1 cellular context compared by ENCODE assay signal in the genomic region with DNA sequence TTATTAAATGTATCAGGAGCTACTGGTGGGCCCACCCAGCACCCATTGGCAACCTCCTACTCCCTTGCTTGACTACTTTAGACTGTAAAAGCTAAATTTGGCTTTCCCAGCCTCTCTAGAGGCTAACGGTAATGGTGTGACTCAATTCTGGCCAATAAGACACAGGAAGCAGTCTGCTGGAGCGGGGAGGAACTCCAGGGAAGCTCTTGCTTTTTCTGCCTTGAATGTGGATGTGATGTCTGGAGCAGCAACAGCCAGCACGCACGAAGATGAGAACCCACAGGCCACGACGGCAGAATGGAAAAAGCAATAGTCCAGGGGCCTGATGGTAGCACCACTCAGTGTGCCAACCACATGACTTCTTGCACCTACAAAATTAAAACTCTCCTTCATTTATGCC.
TF ChIP-seq lines count a peak whose summit lies in the region.

No MANE protein-coding gene starts in this region.

TF ChIP-seq in K562, 482 proteins besides CTCF, POLR2A, EP300 and RAD21:
- TF ChIP-seq ZNF644 (tag; IDR thresholded peaks at IDR 0.05; ENCODE audit: low read depth) (no peak), NBN (IDR thresholded peaks at IDR 0.05; ENCODE audit: low read depth) (no peak), ZFP36 (IDR thresholded peaks at IDR 0.05; ENCODE audit: low read depth, low read length, partially characterized antibody) (no peak), NR4A1 (CRISPR knock-in tag; IDR thresholded peaks at IDR 0.05) (no peak), NR4A1 (tag; IDR thresholded peaks at IDR 0.05) (no peak), HDAC1 (IDR thresholded peaks at IDR 0.05) (no peak), NFXL1 (CRISPR knock-in tag; IDR thresholded peaks at IDR 0.05) (no peak), ZNF184 (CRISPR knock-in tag; IDR thresholded peaks at IDR 0.05) (no peak)
- TF ChIP-seq, protein P1, sequence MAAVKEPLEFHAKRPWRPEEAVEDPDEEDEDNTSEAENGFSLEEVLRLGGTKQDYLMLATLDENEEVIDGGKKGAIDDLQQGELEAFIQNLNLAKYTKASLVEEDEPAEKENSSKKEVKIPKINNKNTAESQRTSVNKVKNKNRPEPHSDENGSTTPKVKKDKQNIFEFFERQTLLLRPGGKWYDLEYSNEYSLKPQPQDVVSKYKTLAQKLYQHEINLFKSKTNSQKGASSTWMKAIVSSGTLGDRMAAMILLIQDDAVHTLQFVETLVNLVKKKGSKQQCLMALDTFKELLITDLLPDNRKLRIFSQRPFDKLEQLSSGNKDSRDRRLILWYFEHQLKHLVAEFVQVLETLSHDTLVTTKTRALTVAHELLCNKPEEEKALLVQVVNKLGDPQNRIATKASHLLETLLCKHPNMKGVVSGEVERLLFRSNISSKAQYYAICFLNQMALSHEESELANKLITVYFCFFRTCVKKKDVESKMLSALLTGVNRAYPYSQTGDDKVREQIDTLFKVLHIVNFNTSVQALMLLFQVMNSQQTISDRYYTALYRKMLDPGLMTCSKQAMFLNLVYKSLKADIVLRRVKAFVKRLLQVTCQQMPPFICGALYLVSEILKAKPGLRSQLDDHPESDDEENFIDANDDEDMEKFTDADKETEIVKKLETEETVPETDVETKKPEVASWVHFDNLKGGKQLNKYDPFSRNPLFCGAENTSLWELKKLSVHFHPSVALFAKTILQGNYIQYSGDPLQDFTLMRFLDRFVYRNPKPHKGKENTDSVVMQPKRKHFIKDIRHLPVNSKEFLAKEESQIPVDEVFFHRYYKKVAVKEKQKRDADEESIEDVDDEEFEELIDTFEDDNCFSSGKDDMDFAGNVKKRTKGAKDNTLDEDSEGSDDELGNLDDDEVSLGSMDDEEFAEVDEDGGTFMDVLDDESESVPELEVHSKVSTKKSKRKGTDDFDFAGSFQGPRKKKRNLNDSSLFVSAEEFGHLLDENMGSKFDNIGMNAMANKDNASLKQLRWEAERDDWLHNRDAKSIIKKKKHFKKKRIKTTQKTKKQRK (IDR thresholded peaks at IDR 0.05; ENCODE audit: borderline replicate concordance, low read depth, low read length) = no peak
